In genomic region chr4:144754562-144755410, GRCh38 we compare ENCODE assay signal across 11 cellular contexts.
DNase-seq lines count a peak whose midpoint lies in the region; FAIRE-seq and TF ChIP-seq lines count a peak whose summit lies in the region.
"Had no signal": no experiment of that assay in that cellular context is flagged by ENCODE, and none has a peak within 500 bp of the region (broad histone marks: within the 10 kb centered on the region; RNA-seq: fewer than 3 reads in every experiment).

No MANE protein-coding gene starts in this region.

- no peak overlapping the region for H2BK12ac ChIP-seq in trophoblast cell (ENCODE audit: low read length)

- CTCF ChIA-PET in endothelial cell of umbilical vein (lab: Charles Lee), result interaction anchor here (1.0 to 1.6 kb wide), 2 partner anchors 307 to 310 kb away, joined by 3 to 9 read pairs; no protein-coding TSS in a partner anchor

- H3K27ac ChIP-seq in endothelial cell of umbilical vein (ENCODE audit: insufficient read depth, low read depth, low read length) (no peak overlapping the region), trophoblast cell (ENCODE audit: low read depth, low read length) (no peak overlapping the region), spleen (no peak overlapping the region)
- H3K27ac ChIP-seq: epithelial cell of prostate had no signal

- no peak overlapping the region for H3K23ac ChIP-seq in trophoblast cell (ENCODE audit: low read length)

- H3K79me2 ChIP-seq in endothelial cell of umbilical vein (ENCODE audit: control insufficient read depth, insufficient read depth, low read length) (no peaks in the 10 kb centered on the region), trophoblast cell (ENCODE audit: control insufficient read depth, insufficient read depth, low read length, poor library complexity) (no peaks in the 10 kb centered on the region)

- dilution Hi-C loops in endothelial cell of umbilical vein (cut with MboI; ENCODE audit: extremely low pct_ligation_motif_present, low sequenced_read_pairs), result no loop called here

- H3K9me1 ChIP-seq in endothelial cell of umbilical vein (replicated peaks; ENCODE audit: control insufficient read depth, extremely low read depth, insufficient read depth, low read length), result no peaks in the 10 kb centered on the region

- H3K27me3 ChIP-seq in endothelial cell of umbilical vein (ENCODE audit: control insufficient read depth in 2 of 2, insufficient read depth in 2 of 2, low read length in 2 of 2), result no peaks in the 10 kb centered on the region
- no peaks in the 10 kb centered on the region for H3K27me3 ChIP-seq in trophoblast cell (ENCODE audit: insufficient read depth, low read length)
- no peaks in the 10 kb centered on the region for H3K27me3 ChIP-seq in spleen (replicated peaks in 1 of 7)

- H2BK120ac ChIP-seq in trophoblast cell (ENCODE audit: insufficient read depth, low read length, poor library complexity), result no peak overlapping the region

- no peaks in the 10 kb centered on the region for H3K79me1 ChIP-seq in trophoblast cell (ENCODE audit: low read length)

- H4K12ac ChIP-seq in trophoblast cell (ENCODE audit: low read depth, low read length), result no peak overlapping the region

- H4K91ac ChIP-seq in trophoblast cell (ENCODE audit: low read depth, low read length), result no peak overlapping the region

- H3K9me3 Mint-ChIP-seq in nephron progenitor cell, result peaks cover 20% of the 10 kb centered on the region
- H3K9me3 Mint-ChIP-seq: activated CD4-positive, alpha-beta T cell treated with anti-CD3 and anti-CD28 coated beads, Interleukin-2, amount 10 ng/mL, durations not matched to agents 24 days and 14 days had no signal

- POLR2A ChIA-PET in endothelial cell of umbilical vein (lab: Charles Lee), result no interaction called here

- H2AFZ ChIP-seq in endothelial cell of umbilical vein (ENCODE audit: low read depth, low read length), result no peak overlapping the region
- no peak overlapping the region for H2AFZ ChIP-seq in trophoblast cell (ENCODE audit: insufficient read depth, low read length, poor library complexity)

- H3K18ac ChIP-seq in trophoblast cell (ENCODE audit: low read length), result no peak overlapping the region

- WGBS in trophoblast cell (ENCODE audit: extremely low coverage, insufficient coverage, insufficient read length), result no CpG with 5 or more reads among the region's 3 CpGs
- WGBS in spleen, 5 donors, result 86 to 91% (median 87%) methylated on average over 3 of the region's 3 CpGs

- H2BK5ac ChIP-seq in trophoblast cell (ENCODE audit: low read depth, low read length, poor library complexity), result no peak overlapping the region

- TF ChIP-seq POLR2A in endothelial cell of umbilical vein (IDR thresholded peaks at IDR 0.05; ENCODE audit: low read depth, low read length) (no peak), spleen (IDR thresholded peaks at IDR 0.05) (no peak)

- H4K8ac ChIP-seq in trophoblast cell (ENCODE audit: low read depth, low read length), result no peak overlapping the region

- H3K27ac Mint-ChIP-seq in nephron progenitor cell, result no peak overlapping the region
- H3K27ac Mint-ChIP-seq: activated CD4-positive, alpha-beta T cell treated with anti-CD3 and anti-CD28 coated beads, Interleukin-2, amount 10 ng/mL, durations not matched to agents 24 days and 14 days had no signal

- FAIRE-seq in endothelial cell of umbilical vein (lab: Jason Lieb, UNC), result peak; percentile 82

- H3K4ac ChIP-seq in trophoblast cell (ENCODE audit: low read depth, low read length), result no peak overlapping the region

- H2AK5ac ChIP-seq in trophoblast cell (ENCODE audit: low read length), result no peak overlapping the region

- peaks cover 4% of the 10 kb centered on the region for H3K27me3 Mint-ChIP-seq in nephron progenitor cell (ENCODE audit: low read depth, poor library complexity)
- H3K27me3 Mint-ChIP-seq: activated CD4-positive, alpha-beta T cell treated with anti-CD3 and anti-CD28 coated beads, Interleukin-2, amount 10 ng/mL, durations not matched to agents 24 days and 14 days had no signal

- H4K20me1 ChIP-seq in endothelial cell of umbilical vein (replicated peaks; ENCODE audit: control insufficient read depth, extremely low read depth, insufficient read depth, low read length), result no peaks in the 10 kb centered on the region

- no peaks in the 10 kb centered on the region for H3K36me3 ChIP-seq in endothelial cell of umbilical vein (ENCODE audit: control insufficient read depth in 2 of 2, extremely low read depth in 1 of 2, insufficient read depth in 2 of 2, low read length in 2 of 2)
- no peaks in the 10 kb centered on the region for H3K36me3 ChIP-seq in trophoblast cell (ENCODE audit: control insufficient read depth in 1 of 2, insufficient read depth in 2 of 2, low read length in 2 of 2)
- no peaks in the 10 kb centered on the region for H3K36me3 ChIP-seq in spleen

- H3K4me2 ChIP-seq in endothelial cell of umbilical vein (ENCODE audit: insufficient read depth, low read length) (no peak overlapping the region), trophoblast cell (ENCODE audit: low read length) (no peak overlapping the region)

- H3K9me3 ChIP-seq in endothelial cell of umbilical vein (replicated peaks; ENCODE audit: control insufficient read depth, insufficient read depth, low read length), result no peaks in the 10 kb centered on the region
- no peaks in the 10 kb centered on the region for H3K9me3 ChIP-seq in trophoblast cell (ENCODE audit: insufficient read depth, low read depth, low read length)
- no peaks in the 10 kb centered on the region for H3K9me3 ChIP-seq in spleen

- DNase-seq in NCI-H460 (ENCODE audit: extremely low read depth, low read depth), result peak; percentile 9
- peak; percentile 73 for DNase-seq in endothelial cell of umbilical vein (ENCODE audit: low read depth, low spot score)
- DNase-seq in trophoblast cell, result peak; percentile 30 to 72
- DNase-seq in spleen, result no peak
- DNase-seq in nephron progenitor cell, result no peak
- no peak for DNase-seq in occipital lobe (lab: John Stamatoyannopoulos, UW)
- DNase-seq in activated CD4-positive, CD25-positive, alpha-beta regulatory T cell (lab: John Stamatoyannopoulos, UW), result no peak
- DNase-seq: activated CD4-positive, alpha-beta T cell treated with anti-CD3 and anti-CD28 coated beads, Interleukin-2, amount 10 ng/mL, durations not matched to agents 24 days and 14 days; retina had no signal

- no peaks in the 10 kb centered on the region for H3K4me1 Mint-ChIP-seq in nephron progenitor cell
- H3K4me1 Mint-ChIP-seq: activated CD4-positive, alpha-beta T cell treated with anti-CD3 and anti-CD28 coated beads, Interleukin-2, amount 10 ng/mL, durations not matched to agents 24 days and 14 days had no signal

- no peak overlapping the region for H3K4me3 ChIP-seq in GM12875 (ENCODE audit: low read depth, low read length)
- no peak overlapping the region for H3K4me3 ChIP-seq in endothelial cell of umbilical vein (replicated peaks in 1 of 3; ENCODE audit: insufficient read depth in 1 of 3, low read depth in 1 of 3, low read length in 3 of 3)
- no peak overlapping the region for H3K4me3 ChIP-seq in trophoblast cell (ENCODE audit: low read depth, low read length)
- H3K4me3 ChIP-seq in spleen, result no peak overlapping the region

- intact Hi-C loops in endothelial cell of umbilical vein (cut with micrococcal nuclease) (loop anchor here (1.0 kb wide), 1 partner anchor 580 kb away; no protein-coding TSS in a partner anchor), spleen (cut with DNase I; ENCODE audit: low total_unique reads) (no loop called here)

- TF ChIP-seq CTCF in GM12875 (IDR thresholded peaks at IDR 0.05; ENCODE audit: borderline replicate concordance, insufficient read depth, low read depth, low read length) (peak; percentile 36; the same call in 1 of the 2 replicates), endothelial cell of umbilical vein (IDR thresholded peaks at IDR 0.05; ENCODE audit: extremely low read depth in 1 of 2, insufficient read depth in 1 of 2, low read depth in 1 of 2, low read length in 2 of 2) (peak; percentile 18 to 30), spleen (IDR thresholded peaks at IDR 0.05 in 8 of 11, conservative IDR thresholded peaks at IDR 0.05 in 3 of 11) (no peak), nephron progenitor cell (IDR thresholded peaks at IDR 0.05) (no peak)

- no peak overlapping the region for H3K4me3 Mint-ChIP-seq in nephron progenitor cell
- H3K4me3 Mint-ChIP-seq: activated CD4-positive, alpha-beta T cell treated with anti-CD3 and anti-CD28 coated beads, Interleukin-2, amount 10 ng/mL, durations not matched to agents 24 days and 14 days had no signal

- no peak overlapping the region for H3K9ac ChIP-seq in endothelial cell of umbilical vein (replicated peaks; ENCODE audit: extremely low read depth, insufficient read depth, low read length)
- no peak overlapping the region for H3K9ac ChIP-seq in trophoblast cell (ENCODE audit: low read length)

- no peaks in the 10 kb centered on the region for H3K36me3 Mint-ChIP-seq in nephron progenitor cell (ENCODE audit: low read depth)

- H3K4me1 ChIP-seq in endothelial cell of umbilical vein (ENCODE audit: control insufficient read depth, extremely low read depth, insufficient read depth, low read length), result peaks cover 6% of the 10 kb centered on the region
- no peaks in the 10 kb centered on the region for H3K4me1 ChIP-seq in trophoblast cell (ENCODE audit: control insufficient read depth in 1 of 2, insufficient read depth in 2 of 2, low read length in 2 of 2)
- no peaks in the 10 kb centered on the region for H3K4me1 ChIP-seq in spleen

- no peak overlapping the region for H3K14ac ChIP-seq in trophoblast cell (ENCODE audit: low read length)

- no TSS peak for BruUV-seq in endothelial cell of umbilical vein (replicated peaks; lab: Mats Ljungman, UMichigan)

TF ChIP-seq in endothelial cell of umbilical vein, 7 proteins besides CTCF, POLR2A, EP300 and RAD21:
- TF ChIP-seq MYC (IDR thresholded peaks at IDR 0.05; ENCODE audit: low read depth, low read length), result no peak
- no peak for TF ChIP-seq GATA2 (IDR thresholded peaks at IDR 0.05; ENCODE audit: insufficient read depth, insufficient read length, low read depth, low read length)
- TF ChIP-seq JUN (IDR thresholded peaks at IDR 0.05; ENCODE audit: borderline replicate concordance, insufficient read depth, insufficient read length, low read depth), result no peak
- no peak for TF ChIP-seq FOS (IDR thresholded peaks at IDR 0.05; ENCODE audit: borderline replicate concordance, insufficient read depth, low read length)
- TF ChIP-seq POLR2AphosphoS5 (IDR thresholded peaks at IDR 0.05; ENCODE audit: insufficient read depth, low read depth, low read length), result no peak
- no peak for TF ChIP-seq MAX (IDR thresholded peaks at IDR 0.05; ENCODE audit: insufficient read depth, insufficient read length)
TF ChIP-seq in endothelial cell of umbilical vein: peak in this region for 0.

Comparison
In these comparisons a context has a peak if more than half of its experiments do, and no peak if none do; other contexts are left out.
1. CTCF ChIP-seq: peak in GM12875 (single experiment) and endothelial cell of umbilical vein (2 of 2); none in spleen (0 of 11) and nephron progenitor cell (single experiment).
2. DNase-seq: peak in NCI-H460 (single experiment), endothelial cell of umbilical vein (single experiment) and trophoblast cell (2 of 2); none in spleen (single experiment), nephron progenitor cell (single experiment), occipital lobe (single experiment) and activated CD4-positive, CD25-positive, alpha-beta regulatory T cell (0 of 4).